In the genomic region with DNA sequence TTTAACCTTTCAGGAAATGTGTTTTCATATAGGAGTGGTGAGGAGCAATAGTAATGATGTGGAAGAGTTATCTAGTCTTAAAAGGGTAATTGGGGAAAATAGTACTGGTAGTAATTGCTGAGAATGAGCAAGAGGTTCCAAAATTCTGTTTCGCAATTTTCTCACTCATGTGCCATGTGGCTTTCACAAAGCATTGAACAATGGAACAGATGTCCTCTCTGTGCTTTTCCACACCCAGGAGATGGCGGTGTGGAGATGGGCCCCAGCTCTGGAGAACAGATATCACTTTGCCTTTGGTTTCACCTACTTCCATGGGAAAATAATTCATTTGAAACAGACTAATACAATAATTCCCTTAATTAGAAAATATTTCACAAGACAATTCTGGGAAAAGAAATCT, we compare ENCODE assay signal across 1 cellular context.
TF ChIP-seq lines count a peak whose summit lies in the region.

No MANE protein-coding gene starts in this region.

TF ChIP-seq in GM12878, 131 proteins besides CTCF, POLR2A, EP300 and RAD21 (continued from another document):
- TF ChIP-seq IRF4 (IDR thresholded peaks at IDR 0.05; ENCODE audit: low read depth, low read length) = no peak
- no peak for TF ChIP-seq CEBPB (IDR thresholded peaks at IDR 0.05; ENCODE audit: borderline replicate concordance in 1 of 2, low read depth in 2 of 2, low read length in 2 of 2)
- TF ChIP-seq, protein P1, sequence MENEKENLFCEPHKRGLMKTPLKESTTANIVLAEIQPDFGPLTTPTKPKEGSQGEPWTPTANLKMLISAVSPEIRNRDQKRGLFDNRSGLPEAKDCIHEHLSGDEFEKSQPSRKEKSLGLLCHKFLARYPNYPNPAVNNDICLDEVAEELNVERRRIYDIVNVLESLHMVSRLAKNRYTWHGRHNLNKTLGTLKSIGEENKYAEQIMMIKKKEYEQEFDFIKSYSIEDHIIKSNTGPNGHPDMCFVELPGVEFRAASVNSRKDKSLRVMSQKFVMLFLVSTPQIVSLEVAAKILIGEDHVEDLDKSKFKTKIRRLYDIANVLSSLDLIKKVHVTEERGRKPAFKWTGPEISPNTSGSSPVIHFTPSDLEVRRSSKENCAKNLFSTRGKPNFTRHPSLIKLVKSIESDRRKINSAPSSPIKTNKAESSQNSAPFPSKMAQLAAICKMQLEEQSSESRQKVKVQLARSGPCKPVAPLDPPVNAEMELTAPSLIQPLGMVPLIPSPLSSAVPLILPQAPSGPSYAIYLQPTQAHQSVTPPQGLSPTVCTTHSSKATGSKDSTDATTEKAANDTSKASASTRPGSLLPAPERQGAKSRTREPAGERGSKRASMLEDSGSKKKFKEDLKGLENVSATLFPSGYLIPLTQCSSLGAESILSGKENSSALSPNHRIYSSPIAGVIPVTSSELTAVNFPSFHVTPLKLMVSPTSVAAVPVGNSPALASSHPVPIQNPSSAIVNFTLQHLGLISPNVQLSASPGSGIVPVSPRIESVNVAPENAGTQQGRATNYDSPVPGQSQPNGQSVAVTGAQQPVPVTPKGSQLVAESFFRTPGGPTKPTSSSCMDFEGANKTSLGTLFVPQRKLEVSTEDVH (IDR thresholded peaks at IDR 0.05; ENCODE audit: low read depth, partially characterized antibody) = no peak
